Comparison of ENCODE assay signal across 8 cellular contexts in the genomic region with DNA sequence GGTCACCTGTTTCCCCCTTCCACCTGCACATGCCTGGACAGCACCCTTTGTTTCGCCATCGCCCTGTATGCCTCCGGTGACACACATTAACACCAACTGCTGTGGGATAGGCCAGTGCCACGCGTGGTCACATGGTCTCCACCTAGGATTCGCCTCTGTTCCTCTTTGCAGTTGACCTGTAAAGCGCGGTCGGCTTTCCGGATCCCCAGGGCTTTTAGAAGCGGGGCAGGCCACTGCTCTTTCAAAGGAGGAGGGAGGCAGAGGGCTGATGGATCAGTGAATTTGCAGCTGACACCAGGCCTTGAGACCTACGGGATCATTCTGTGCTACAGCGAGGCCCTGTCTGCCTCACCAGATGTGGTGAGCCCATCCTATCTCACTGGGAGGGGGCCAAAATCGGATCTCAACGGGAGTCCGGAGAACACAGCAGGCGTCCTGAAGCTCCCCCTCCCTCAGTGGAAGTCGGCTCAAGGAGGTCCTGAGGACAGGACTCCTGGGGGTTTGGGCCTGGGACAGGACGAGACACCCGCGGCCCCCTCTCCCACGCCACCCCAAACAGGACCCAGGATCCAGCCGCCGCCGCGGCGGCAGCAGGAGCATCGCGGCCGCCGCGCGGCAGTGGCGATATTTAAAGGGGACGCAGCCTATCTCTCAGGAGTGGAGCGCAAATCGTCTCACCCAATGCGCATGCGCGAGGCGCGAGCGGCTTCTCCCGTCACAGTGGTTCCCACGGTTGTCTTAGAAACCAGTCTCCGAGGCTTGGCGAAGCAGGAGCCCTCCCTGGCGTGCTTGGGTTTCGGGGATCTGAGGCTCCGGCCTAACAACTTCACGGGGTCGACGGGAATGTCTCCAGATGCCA.
A peak's percentile ranks its signal among the peaks of the same experiment; 100 is the strongest.
DNase-seq lines count a peak whose midpoint lies in the region; ATAC-seq and TF ChIP-seq lines count a peak whose summit lies in the region.
"Not testable (repeated sequence)": the region's sequence is repeated elsewhere in the genome, so short reads cannot be mapped to it uniquely, and the experiment has no call there.

No MANE protein-coding gene starts in this region.

- not testable (repeated sequence) for H3K36me3 Mint-ChIP-seq in CD8-positive, alpha-beta T cell

- peak overlapping the region; percentile 55 for H3K4me3 ChIP-seq in CD8-positive, alpha-beta T cell (ENCODE audit: low read depth, low read length)
- H3K4me3 ChIP-seq in choroid plexus epithelial cell (ENCODE audit: low read depth, low read length), result peak overlapping the region; percentile 46
- H3K4me3 ChIP-seq in iPS-15b (ENCODE audit: low read depth, low read length), result peak overlapping the region; percentile 41
- peak overlapping the region; percentile 33 to 37 for H3K4me3 ChIP-seq in prostate gland

- H3K4me3 Mint-ChIP-seq in CD8-positive, alpha-beta T cell, result peak overlapping the region; percentile 84

- H3K36me3 ChIP-seq in CD8-positive, alpha-beta T cell (ENCODE audit: insufficient read depth, low read length); iPS-15b (ENCODE audit: control insufficient read depth, insufficient read depth, low read length); prostate gland: not testable (repeated sequence)

- not testable (repeated sequence) for TF ChIP-seq CTCF in CD8-positive, alpha-beta T cell (IDR thresholded peaks at IDR 0.05); choroid plexus epithelial cell (conservative IDR thresholded peaks at IDR 0.05; ENCODE audit: low read depth, low read length)
- peak in 1 of 4 experiments; percentile 9 for TF ChIP-seq CTCF in prostate gland (IDR thresholded peaks at IDR 0.05)

- H3K27ac Mint-ChIP-seq in CD8-positive, alpha-beta T cell, result peak overlapping the region; percentile 84

- peak; percentile 19 for TF ChIP-seq POLR2A in prostate gland (IDR thresholded peaks at IDR 0.05)

- 22% methylated on average over 53 of the region's 53 CpGs for WGBS in prostate gland

- CTCF ChIA-PET in CD8-positive, alpha-beta T cell (lab: Charles Lee), result not testable (repeated sequence)

- DNase-seq in CD8-positive, alpha-beta T cell, result peak; percentile 59 to 81 (median 76)
- DNase-seq in HUDEP-2 (lab: John Stamatoyannopoulos, UW; ENCODE audit: unreplicated experiment in 76 of 76), result peak in 67 of 76 experiments; percentile 2 to 75 (median 47)
- peak; percentile 84 for DNase-seq in SK-N-DZ (ENCODE audit: low spot score)
- DNase-seq in activated T-cell treated with anti-CD3 and anti-CD28 coated beads for 48 hours (ENCODE audit: low read depth), result peak; percentile 75
- DNase-seq in choroid plexus epithelial cell (ENCODE audit: low read depth), result peak; percentile 85
- peak; percentile 71 for DNase-seq in prostate gland (ENCODE audit: low spot score)
- peak; percentile 58 to 74 for DNase-seq in stimulated activated CD8-positive, alpha-beta memory T cell treated with anti-CD3 and anti-CD28 coated beads, Interleukin-7, amount 100 ng/mL, for 4 hours (ENCODE audit: low read depth in 2 of 2)

- H3K27me3 Mint-ChIP-seq in CD8-positive, alpha-beta T cell (ENCODE audit: low read depth), result not testable (repeated sequence)

- peak overlapping the region; percentile 41 for H3K27ac ChIP-seq in CD8-positive, alpha-beta T cell (ENCODE audit: low read depth, low read length)
- H3K27ac ChIP-seq in prostate gland, result not testable (repeated sequence)

- H3K27me3 ChIP-seq in CD8-positive, alpha-beta T cell (ENCODE audit: insufficient read depth, low read length); iPS-15b (ENCODE audit: control insufficient read depth, insufficient read depth, low read length); prostate gland (replicated peaks; ENCODE audit: insufficient read depth): not testable (repeated sequence)

- H3K9ac ChIP-seq in iPS-15b (ENCODE audit: low read depth, low read length), result not testable (repeated sequence)

- H3K9me3 Mint-ChIP-seq in CD8-positive, alpha-beta T cell, result not testable (repeated sequence)

- H3K4me1 Mint-ChIP-seq in CD8-positive, alpha-beta T cell (ENCODE audit: low read depth), result peaks cover 25% of the 10 kb centered on the region

- H3K4me1 ChIP-seq in CD8-positive, alpha-beta T cell (ENCODE audit: insufficient read depth, low read length), result peaks cover 10% of the 10 kb centered on the region
- not testable (repeated sequence) for H3K4me1 ChIP-seq in iPS-15b (ENCODE audit: control insufficient read depth, insufficient read depth, low read length); prostate gland (replicated peaks)

- H3K9me3 ChIP-seq in CD8-positive, alpha-beta T cell (ENCODE audit: low read length); iPS-15b (ENCODE audit: control insufficient read depth, insufficient read depth, low read length); prostate gland: not testable (repeated sequence)

- intact Hi-C loops in CD8-positive, alpha-beta T cell (cut with DNase I, micrococcal nuclease), result loop anchor here (5.0 to 10.0 kb wide), 2 partner anchors 596 to 599 kb away; no protein-coding TSS in a partner anchor
- intact Hi-C loops in prostate gland (cut with DNase I), result not testable (repeated sequence)

- not testable (repeated sequence) for ATAC-seq in CD8-positive, alpha-beta T cell

- POLR2A ChIA-PET in CD8-positive, alpha-beta T cell (lab: Charles Lee), result not testable (repeated sequence)
